ENCODE assay signal across 13 cellular contexts in genomic region chr10:133572055-133572454, GRCh38. TPM values are rescaled to one million over a fixed set of nuclear protein-coding genes. Genes with fewer than 3 reads are reported as not detected.
A peak's percentile ranks its signal among the peaks of the same experiment; 100 is the strongest.
DNase-seq lines count a peak whose midpoint lies in the region; ATAC-seq, FAIRE-seq and TF ChIP-seq lines count a peak whose summit lies in the region.
"Not testable (repeated sequence)": the region's sequence is repeated elsewhere in the genome, so short reads cannot be mapped to it uniquely, and the experiment has no call there.
"Had no signal": no experiment of that assay in that cellular context is flagged by ENCODE, and none has a peak within 500 bp of the region (broad histone marks: within the 10 kb centered on the region; RNA-seq: fewer than 3 reads in every experiment).

No MANE protein-coding gene starts in this region.

- intact Hi-C loops in esophagus muscularis mucosa (cut with DNase I); lower lobe of right lung (cut with DNase I): not testable (repeated sequence)

- peak; percentile 88 for FAIRE-seq in bronchial epithelial cell (lab: Jason Lieb, UNC)

- TF ChIP-seq EP300 in esophagus muscularis mucosa (IDR thresholded peaks at IDR 0.05): not testable (repeated sequence)

- not testable (repeated sequence) for H3K27me3 ChIP-seq in bronchial epithelial cell (ENCODE audit: control insufficient read depth, insufficient read depth, low read length); lower lobe of right lung (ENCODE audit: low read depth)
- peaks cover 0 to 16% (median 2%) of the 10 kb centered on the region in 4 donors for H3K27me3 ChIP-seq in esophagus muscularis mucosa

- H3K4me3 ChIP-seq in bronchial epithelial cell (ENCODE audit: low read depth, low read length); esophagus muscularis mucosa; lower lobe of right lung: not testable (repeated sequence)

- DNase-seq in bronchial epithelial cell (ENCODE audit: low read depth): not testable (repeated sequence)
- DNase-seq in esophagus muscularis mucosa (ENCODE audit: extremely low spot score) (peak; percentile 37), lower lobe of right lung (peak; percentile 35)

- WGBS in esophagus muscularis mucosa: no CpG with 5 or more reads among the region's 11 CpGs

- not testable (repeated sequence) for TF ChIP-seq POLR2A in esophagus muscularis mucosa (IDR thresholded peaks at IDR 0.05; ENCODE audit: low read depth)

- not testable (repeated sequence) for TF ChIP-seq CTCF in bronchial epithelial cell (IDR thresholded peaks at IDR 0.05; ENCODE audit: insufficient read depth, low read length, severe bottlenecking); esophagus muscularis mucosa (IDR thresholded peaks at IDR 0.05); lower lobe of right lung (IDR thresholded peaks at IDR 0.05)

- not testable (repeated sequence) for H3K4me1 ChIP-seq in esophagus muscularis mucosa, lower lobe of right lung

- not testable (repeated sequence) for H3K36me3 ChIP-seq in bronchial epithelial cell (ENCODE audit: control insufficient read depth, insufficient read depth, low read length); esophagus muscularis mucosa; lower lobe of right lung

- H3K9me3 ChIP-seq in esophagus muscularis mucosa (peaks cover 0 to 17% (median 13%) of the 10 kb centered on the region in 4 donors), lower lobe of right lung (peaks cover 12% of the 10 kb centered on the region)

- not testable (repeated sequence) for ATAC-seq in lower lobe of right lung

- not testable (repeated sequence) for H3K27ac ChIP-seq in esophagus muscularis mucosa (replicated peaks in 1 of 4); lower lobe of right lung

RNA-seq across cellular contexts. Expression of gene SYCE1, which starts 6.7 kb away (rescaled TPM):
- total RNA-seq in bronchial epithelial cell (not detected in 2 replicates), esophagus muscularis mucosa (1 to 10 TPM in 1 of 4 donors, under 1 TPM in 1, not detected in 2; 0.50 to 10.0 TPM), lower lobe of right lung (0.74 TPM)
- total RNA-seq: A172, A673, B cell, Caco-2, Calu3 had no signal

RNA-seq across cellular contexts. Expression of gene CYP2E1, which starts 44.9 kb away (rescaled TPM):
- total RNA-seq in bronchial epithelial cell (under 0.01 and 0.26 TPM in 2 replicates), esophagus muscularis mucosa (under 1 TPM; 0.83 to 0.98 (median 0.87) TPM), lower lobe of right lung (0.86 TPM)
- total RNA-seq: A172, Caco-2 had no signal

RNA-seq across cellular contexts. Expression of gene FRG2B, which starts 54.5 kb away (rescaled TPM):
- total RNA-seq in bronchial epithelial cell: not detected in 2 replicates
- not detected for total RNA-seq in esophagus muscularis mucosa
- not detected for total RNA-seq in lower lobe of right lung
- total RNA-seq: A172; A673; B cell; Caco-2; Calu3; CD4-positive, alpha-beta memory T cell; CD4-positive, alpha-beta T cell; CD4-positive, CD25-positive, alpha-beta regulatory T cell; CD8-positive, alpha-beta T cell; Daoy had no signal
